12 cellular contexts compared by ENCODE assay signal in the genomic region with DNA sequence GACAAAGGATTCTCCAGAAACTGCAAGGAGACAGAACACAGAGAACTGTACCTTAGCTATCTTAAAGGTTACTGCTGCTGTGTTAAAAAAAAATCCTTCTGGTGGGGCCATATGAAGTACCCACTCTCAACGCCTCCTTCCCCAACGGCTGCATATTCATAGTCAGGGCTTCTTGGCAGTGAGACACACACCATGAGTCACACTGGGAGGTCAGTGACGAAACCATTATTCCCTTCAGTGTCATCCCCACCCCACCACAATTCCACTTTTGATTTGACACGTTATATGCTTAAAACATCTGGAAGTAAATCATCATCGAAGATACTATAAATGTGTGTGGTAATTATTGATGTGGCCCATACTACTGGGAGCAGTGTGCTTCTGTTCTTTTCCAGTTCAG.
DNase-seq lines count a peak whose midpoint lies in the region; ATAC-seq and TF ChIP-seq lines count a peak whose summit lies in the region.
"Had no signal": no experiment of that assay in that cellular context is flagged by ENCODE, and none has a peak within 500 bp of the region (broad histone marks: within the 10 kb centered on the region; RNA-seq: fewer than 3 reads in every experiment).

No MANE protein-coding gene starts in this region.

- ATAC-seq in Right ventricle myocardium superior (ENCODE audit: poor library complexity) (peak; percentile 93), GM21723 (IDR thresholded peaks at IDR 0.05; ENCODE audit: unreplicated experiment) (no peak), HG03196 (IDR thresholded peaks at IDR 0.05; ENCODE audit: unreplicated experiment) (no peak)

- intact Hi-C loops in Right ventricle myocardium superior (cut with DNase I) (no loop called here), cardiac septum (cut with DNase I) (no loop called here), lower leg skin (cut with DNase I; ENCODE audit: low total_unique reads) (no loop called here)

- TF ChIP-seq CTCF in lower leg skin (IDR thresholded peaks at IDR 0.05) = no peak

- WGBS in lower leg skin, 2 donors = 31 to 39% methylated on average over 5 of the region's 5 CpGs

- DNase-seq in Right ventricle myocardium superior (no peak), cardiac septum (ENCODE audit: low spot score) (no peak), dermis blood vessel endothelial cell (peak; percentile 90), lower leg skin (ENCODE audit: low spot score in 2 of 2) (peak; percentile 43 to 89), DMS79 (lab: John Stamatoyannopoulos, UW) (no peak)
- DNase-seq in activated CD4-positive, alpha-beta T cell treated with anti-CD3 and anti-CD28 coated beads, Interleukin-2, amount 50 U/mL, for 48 hours = no peak
- DNase-seq: 8988T, cerebellar nuclear complex, NCI-H510A treated with DMSO at 0.1 percent for 48 hours had no signal

- H3K4me3 ChIP-seq in lower leg skin (ENCODE audit: low read depth, poor library complexity, severe bottlenecking) = no peak overlapping the region
- H3K4me3 ChIP-seq: ovary had no signal

- TF ChIP-seq POLR2A in lower leg skin (IDR thresholded peaks at IDR 0.05) = no peak

Comparison
In these comparisons a context has a peak if more than half of its experiments do, and no peak if none do; other contexts are left out.
1. DNase-seq: peak in dermis blood vessel endothelial cell (single experiment) and lower leg skin (2 of 2); none in Right ventricle myocardium superior (single experiment), cardiac septum (single experiment), DMS79 (single experiment) and activated CD4-positive, alpha-beta T cell treated with anti-CD3 and anti-CD28 coated beads, Interleukin-2, amount 50 U/mL, for 48 hours (0 of 2).